In genomic region chr2:84904151-84904550, GRCh38 we compare ENCODE assay signal across 8 cellular contexts. TPM values are rescaled to one million over a fixed set of nuclear protein-coding genes. Genes with fewer than 3 reads are reported as not detected.
DNase-seq lines count a peak whose midpoint lies in the region; TF ChIP-seq lines count a peak whose summit lies in the region.

No MANE protein-coding gene starts in this region.

- TF ChIP-seq CTCF in Caco-2 (IDR thresholded peaks at IDR 0.05; ENCODE audit: insufficient read depth in 1 of 2, low read depth in 1 of 2, low read length in 1 of 2, severe bottlenecking in 1 of 2, unreplicated experiment in 1 of 2) (no peak), PC-9 (conservative IDR thresholded peaks at IDR 0.05) (no peak), dorsolateral prefrontal cortex (IDR thresholded peaks at IDR 0.05 in 54 of 56, conservative IDR thresholded peaks at IDR 0.05 in 2 of 56; ENCODE audit: low read depth in 1 of 56, partially characterized antibody in 56 of 56) (no peak), parathyroid adenoma (IDR thresholded peaks at IDR 0.05) (no peak)

- H3K36me3 Mint-ChIP-seq in Caco-2 (ENCODE audit: insufficient read depth, unreplicated experiment) = peaks cover 46% of the 10 kb centered on the region

- H3K4me3 ChIP-seq in Caco-2 (ENCODE audit: low read depth, low read length) (no peak overlapping the region), PC-9 (peak overlapping the region; percentile 97; the same call in 1 of the 2 replicates), dorsolateral prefrontal cortex (peak overlapping the region in 34 of 59 donors; percentile 64 to 98 (median 91)), parathyroid adenoma (ENCODE audit: low read depth, low read length) (no peak overlapping the region)

- H3K9me3 ChIP-seq in Caco-2 = no peaks in the 10 kb centered on the region
- no peaks in the 10 kb centered on the region for H3K9me3 ChIP-seq in PC-9 (ENCODE audit: insufficient read depth, low read depth)
- H3K9me3 ChIP-seq in parathyroid adenoma (ENCODE audit: control insufficient read depth, low read length) = no peaks in the 10 kb centered on the region

- H3K4me2 ChIP-seq in PC-9 (peak overlapping the region; percentile 96), parathyroid adenoma (ENCODE audit: low read length) (peak overlapping the region; percentile 57)

- no peak overlapping the region for H3K9ac ChIP-seq in parathyroid adenoma

- BruUV-seq in Caco-2 (replicated peaks; lab: Mats Ljungman, UMichigan) = no TSS peak
- no TSS peak for BruUV-seq in PC-9 (replicated peaks; lab: Mats Ljungman, UMichigan)

- H3K27me3 Mint-ChIP-seq in Caco-2 (ENCODE audit: insufficient read depth, unreplicated experiment) = no peaks in the 10 kb centered on the region

- POLR2A ChIA-PET in Caco-2 (lab: Charles Lee) = interaction anchor here (1.2 kb wide), 1 partner anchor 16 kb away, joined by 7 read pairs; no protein-coding TSS in a partner anchor
- POLR2A ChIA-PET in PC-9 (lab: Charles Lee; ENCODE audit: unreplicated experiment) = interaction anchor here (0.5 to 0.6 kb wide), 2 partner anchors 79 to 653 kb away, joined by 3 to 4 read pairs; no protein-coding TSS in a partner anchor

- H3K4me1 ChIP-seq in Caco-2 = peaks cover 14% of the 10 kb centered on the region
- H3K4me1 ChIP-seq in PC-9 (replicated peaks; ENCODE audit: insufficient read depth) = peaks cover 21% of the 10 kb centered on the region
- no peaks in the 10 kb centered on the region for H3K4me1 ChIP-seq in parathyroid adenoma

- no peaks in the 10 kb centered on the region for H3K9me2 ChIP-seq in PC-9 (ENCODE audit: insufficient read depth)

- DNase-seq in Caco-2 (no peak), PC-9 (no peak), dorsolateral prefrontal cortex (no peak), SHP77 treated with DMSO at 0.1 percent for 48 hours (lab: John Stamatoyannopoulos, UW) (no peak), MV-4-11 (lab: John Stamatoyannopoulos, UW) (no peak), NCI-H82 treated with DMSO at 0.1 percent for 48 hours (lab: John Stamatoyannopoulos, UW; ENCODE audit: unreplicated experiment) (no peak), iPS-NIHi7 (ENCODE audit: extremely low spot score) (no peak)

- peak overlapping the region; percentile 93 for H3K27ac Mint-ChIP-seq in Caco-2 (ENCODE audit: unreplicated experiment)

- no peaks in the 10 kb centered on the region for H3K36me3 ChIP-seq in Caco-2 (ENCODE audit: control insufficient read depth, insufficient read depth, low read length)
- H3K36me3 ChIP-seq in PC-9 (ENCODE audit: low read depth) = no peaks in the 10 kb centered on the region
- no peaks in the 10 kb centered on the region for H3K36me3 ChIP-seq in parathyroid adenoma (ENCODE audit: control insufficient read depth, insufficient read depth, low read length)

- H2AFZ ChIP-seq in PC-9 (no peak overlapping the region), parathyroid adenoma (no peak overlapping the region)

- H3K27ac ChIP-seq in PC-9 (no peak overlapping the region), dorsolateral prefrontal cortex (peak overlapping the region in 42 of 59 donors; percentile 1 to 96 (median 88)), parathyroid adenoma (no peak overlapping the region)

- peaks cover 10% of the 10 kb centered on the region for H3K9me3 Mint-ChIP-seq in Caco-2 (ENCODE audit: unreplicated experiment)

- peaks cover 21% of the 10 kb centered on the region for H3K4me1 Mint-ChIP-seq in Caco-2 (ENCODE audit: low read depth, unreplicated experiment)

- no peaks in the 10 kb centered on the region for H4K20me1 ChIP-seq in PC-9 (ENCODE audit: insufficient read depth)

- intact Hi-C loops in Caco-2 (cut with micrococcal nuclease; ENCODE audit: unreplicated experiment) (no loop called here), PC-9 (cut with micrococcal nuclease; ENCODE audit: unreplicated experiment) (no loop called here), dorsolateral prefrontal cortex (cut with DNase I) (loop anchor here in 1 of 2 donors (2.0 kb wide), 1 partner anchor 21 kb away; no protein-coding TSS in a partner anchor)

- CTCF ChIA-PET in Caco-2 (lab: Charles Lee) (interaction anchor here (0.6 kb wide), 1 partner anchor 280 kb away, joined by 3 read pairs; no protein-coding TSS in a partner anchor), PC-9 (lab: Charles Lee) (interaction anchor here (1.3 kb wide), 1 partner anchor 21 kb away, joined by 3 read pairs; no protein-coding TSS in a partner anchor)

- H3K79me2 ChIP-seq in PC-9 (ENCODE audit: low read depth) (peaks cover 18% of the 10 kb centered on the region), parathyroid adenoma (no peaks in the 10 kb centered on the region)

- H3K27me3 ChIP-seq in Caco-2 (replicated peaks; ENCODE audit: control insufficient read depth, insufficient read depth, low read length) (no peaks in the 10 kb centered on the region), PC-9 (ENCODE audit: insufficient read depth, low read depth) (0 out of 2 replicates have a peak, but pooled peaks cover 3% of the 10 kb centered on the region), dorsolateral prefrontal cortex (no peaks in the 10 kb centered on the region), parathyroid adenoma (ENCODE audit: control insufficient read depth, insufficient read depth, low read length) (no peaks in the 10 kb centered on the region)

- peaks cover 20% of the 10 kb centered on the region for H3F3A ChIP-seq in PC-9 (ENCODE audit: insufficient read depth, low read depth)

- peak overlapping the region; percentile 88 for H3K4me3 Mint-ChIP-seq in Caco-2 (ENCODE audit: unreplicated experiment)

RNA-seq across cellular contexts. Expression of gene TMSB10, which starts 1.3 kb away (rescaled TPM):
- total RNA-seq in Caco-2 (2022) = 1,258 and 1,458 TPM in 2 replicates
- 1,668 and 1,769 TPM in 2 replicates for total RNA-seq in PC-9 (2021)
- 1,000 to 10,000 TPM in 44 of 120 experiments, 100 to 1,000 TPM in 76; 441 to 1,542 (median 928) TPM for total RNA-seq in dorsolateral prefrontal cortex

RNA-seq across cellular contexts. Expression of gene TRABD2A, which starts 23.3 kb away (rescaled TPM):
- total RNA-seq in Caco-2 (2022) (1.3 and 1.4 TPM in 2 replicates), PC-9 (2021) (0.88 and 2.2 TPM in 2 replicates), dorsolateral prefrontal cortex (10 to 100 TPM in 61 of 120 experiments, 1 to 10 TPM in 59; 3.6 to 26.3 (median 10.1) TPM)

Comparison
In these comparisons a context has a peak if more than half of its experiments do, and no peak if none do; other contexts are left out.
1. H3K4me3 ChIP-seq: peak in PC-9 (single experiment) and dorsolateral prefrontal cortex (34 of 59); none in Caco-2 (single experiment) and parathyroid adenoma (single experiment).
2. H3K27ac ChIP-seq: peak in dorsolateral prefrontal cortex (42 of 59); none in PC-9 (single experiment) and parathyroid adenoma (single experiment).